In genomic region chr2:64533882-64534281, GRCh38 we compare ENCODE assay signal across 27 cellular contexts.
A peak's percentile ranks its signal among the peaks of the same experiment; 100 is the strongest.
DNase-seq lines count a peak whose midpoint lies in the region; ATAC-seq and TF ChIP-seq lines count a peak whose summit lies in the region.
"Had no signal": no experiment of that assay in that cellular context is flagged by ENCODE, and none has a peak within 500 bp of the region (broad histone marks: within the 10 kb centered on the region; RNA-seq: fewer than 3 reads in every experiment).

No MANE protein-coding gene starts in this region.

- H3K4me1 Mint-ChIP-seq in activated T-cell treated with anti-CD3 and anti-CD28 coated beads, Interleukin-2, amount 50 U/mL, for 24 hours (ENCODE audit: low read depth), result peaks cover 78% of the 10 kb centered on the region
- H3K4me1 Mint-ChIP-seq in stimulated activated naive CD8-positive, alpha-beta T cell treated with anti-CD3 and anti-CD28 coated beads, Interleukin-15, amount 100 ng/mL, for 72 hours, result peaks cover 54% of the 10 kb centered on the region
- H3K4me1 Mint-ChIP-seq in nephron progenitor cell, result peaks cover 6% of the 10 kb centered on the region

- ATAC-seq in stimulated activated naive CD8-positive, alpha-beta T cell treated with anti-CD3 and anti-CD28 coated beads, Interleukin-15, amount 100 ng/mL, for 72 hours, result peak; percentile 55
- no peak for ATAC-seq in HG03565 (IDR thresholded peaks at IDR 0.05; ENCODE audit: unreplicated experiment)
- ATAC-seq: activated CD4-positive, CD25-positive, alpha-beta regulatory T cell treated with anti-CD3 and anti-CD28 coated beads, Interleukin-2, amount 50 U/mL, for 24 hours; left colon had no signal

- H2AFZ ChIP-seq in SU-DHL-6 (ENCODE audit: low read depth, low read length, severe bottlenecking), result no peak overlapping the region

- no peaks in the 10 kb centered on the region for H3K27me3 ChIP-seq in SU-DHL-6 (ENCODE audit: low read length)
- H3K27me3 ChIP-seq: sigmoid colon, thyroid gland had no signal

- H3K9me3 Mint-ChIP-seq in activated T-cell treated with anti-CD3 and anti-CD28 coated beads, Interleukin-2, amount 50 U/mL, for 24 hours, result no peaks in the 10 kb centered on the region
- H3K9me3 Mint-ChIP-seq in stimulated activated naive CD8-positive, alpha-beta T cell treated with anti-CD3 and anti-CD28 coated beads, Interleukin-15, amount 100 ng/mL, for 72 hours, result no peaks in the 10 kb centered on the region
- no peaks in the 10 kb centered on the region for H3K9me3 Mint-ChIP-seq in nephron progenitor cell
- H3K9me3 Mint-ChIP-seq: activated CD4-positive, alpha-beta memory T cell treated with anti-CD3 and anti-CD28 coated beads, Interleukin-2, amount 10 ng/mL, durations not matched to agents 7 days and 5 days; HFFc6; immature natural killer cell had no signal

- peak overlapping the region; percentile 5 for H3K4me2 ChIP-seq in SU-DHL-6 (ENCODE audit: low read depth, low read length, poor library complexity, severe bottlenecking)

- peaks cover 38% of the 10 kb centered on the region for H4K20me1 ChIP-seq in SU-DHL-6 (ENCODE audit: low read depth, low read length)

- TF ChIP-seq CTCF in SU-DHL-6 (IDR thresholded peaks at IDR 0.05; ENCODE audit: insufficient read depth, low read length, poor library complexity, severe bottlenecking), result no peak
- TF ChIP-seq CTCF in GM10248 (IDR thresholded peaks at IDR 0.05; ENCODE audit: control extremely low read depth, extremely low read depth, low read depth, missing control alignments), result no peak
- TF ChIP-seq CTCF in nephron progenitor cell (IDR thresholded peaks at IDR 0.05), result no peak

- H3K9me2 ChIP-seq in SU-DHL-6 (replicated peaks; ENCODE audit: insufficient read depth, low read length), result no peaks in the 10 kb centered on the region

- H3K27me3 Mint-ChIP-seq in activated T-cell treated with anti-CD3 and anti-CD28 coated beads, Interleukin-2, amount 50 U/mL, for 24 hours, result no peaks in the 10 kb centered on the region
- no peaks in the 10 kb centered on the region for H3K27me3 Mint-ChIP-seq in stimulated activated naive CD8-positive, alpha-beta T cell treated with anti-CD3 and anti-CD28 coated beads, Interleukin-15, amount 100 ng/mL, for 72 hours
- H3K27me3 Mint-ChIP-seq in nephron progenitor cell (ENCODE audit: low read depth, poor library complexity), result no peaks in the 10 kb centered on the region
- H3K27me3 Mint-ChIP-seq: activated CD4-positive, alpha-beta memory T cell treated with anti-CD3 and anti-CD28 coated beads, Interleukin-2, amount 10 ng/mL, durations not matched to agents 7 days and 5 days; progenitor cell of endocrine pancreas had no signal

- peaks cover 93% of the 10 kb centered on the region for H3K79me2 ChIP-seq in SU-DHL-6 (ENCODE audit: insufficient read depth, low read length)

- peaks cover 16% of the 10 kb centered on the region for H3K36me3 Mint-ChIP-seq in activated T-cell treated with anti-CD3 and anti-CD28 coated beads, Interleukin-2, amount 50 U/mL, for 24 hours (ENCODE audit: low read depth)
- H3K36me3 Mint-ChIP-seq in nephron progenitor cell (ENCODE audit: low read depth), result no peaks in the 10 kb centered on the region

- POLR2A ChIA-PET in HEK293T (lab: Yijun Ruan, JAX) (interaction anchor here (1.0 kb wide), 1 partner anchor 10 kb away, joined by 3 read pairs; no protein-coding TSS in a partner anchor), GM10248 (lab: Yijun Ruan, JAX) (interaction anchor here (0.6 kb wide), 1 partner anchor 15 kb away, joined by 3 read pairs; no protein-coding TSS in a partner anchor)

- H3K27ac ChIP-seq in SU-DHL-6 (ENCODE audit: low read depth, low read length), result no peak overlapping the region; the same call in 1 of the 2 replicates
- H3K27ac ChIP-seq: HL-60, sigmoid colon, thyroid gland had no signal

- CTCF ChIA-PET in HEK293T (lab: Yijun Ruan, JAX) (no interaction called here), GM10248 (lab: Yijun Ruan, JAX) (interaction anchor here (2.4 kb wide), 1 partner anchor 10 kb away, joined by 14 read pairs; the partner anchor contains the start of gene AFTPH)

- H3K36me3 ChIP-seq in SU-DHL-6 (ENCODE audit: low read length), result no peaks in the 10 kb centered on the region
- H3K36me3 ChIP-seq: sigmoid colon, thyroid gland had no signal

- H3K9ac ChIP-seq in SU-DHL-6 (ENCODE audit: low read length), result no peak overlapping the region

- no peak for DNase-seq in activated T-cell treated with anti-CD3 and anti-CD28 coated beads, Interleukin-2, amount 50 U/mL, for 24 hours
- DNase-seq in activated T-cell treated with anti-CD3 and anti-CD28 coated beads, Interleukin-2, amount 50 U/mL, for 1 hour, result no peak
- no peak for DNase-seq in HEK293T (ENCODE audit: extremely low spot score)
- DNase-seq in stimulated activated naive CD8-positive, alpha-beta T cell treated with anti-CD3 and anti-CD28 coated beads, Interleukin-15, amount 100 ng/mL, for 72 hours, result no peak
- no peak for DNase-seq in GM10248 (ENCODE audit: extremely low spot score)
- no peak for DNase-seq in nephron progenitor cell
- DNase-seq: ACHN; activated CD4-positive, alpha-beta memory T cell treated with anti-CD3 and anti-CD28 coated beads, Interleukin-2, amount 10 ng/mL, durations not matched to agents 7 days and 5 days; activated gamma-delta T cell treated with Interleukin-2 at 50 U/mL for 16 hours; DMS79; HFFc6; hippocampal formation; immature natural killer cell; left colon; NCI-H1092; NCI-H187; NCI-H2171; NCI-H524; NK-92 treated with Interleukin-12 subunit alpha and Interleukin-12 subunit beta, amount 100 ng/mL, for 24 hours; sigmoid colon; stimulated activated naive CD4-positive, alpha-beta T cell treated with Interleukin-2 at 50 U/mL for 16 hours; thyroid gland had no signal

- H3K27ac Mint-ChIP-seq in activated T-cell treated with anti-CD3 and anti-CD28 coated beads, Interleukin-2, amount 50 U/mL, for 24 hours, result peak overlapping the region; percentile 45
- no peak overlapping the region for H3K27ac Mint-ChIP-seq in stimulated activated naive CD8-positive, alpha-beta T cell treated with anti-CD3 and anti-CD28 coated beads, Interleukin-15, amount 100 ng/mL, for 72 hours
- no peak overlapping the region for H3K27ac Mint-ChIP-seq in nephron progenitor cell
- H3K27ac Mint-ChIP-seq: activated CD4-positive, alpha-beta memory T cell treated with anti-CD3 and anti-CD28 coated beads, Interleukin-2, amount 10 ng/mL, durations not matched to agents 7 days and 5 days; HFFc6; progenitor cell of endocrine pancreas had no signal

- no peak overlapping the region for H3K4me3 ChIP-seq in SU-DHL-6 (ENCODE audit: insufficient read depth, low read length, poor library complexity, severe bottlenecking)
- H3K4me3 ChIP-seq: sigmoid colon, thyroid gland had no signal

- H3K4me3 Mint-ChIP-seq in activated T-cell treated with anti-CD3 and anti-CD28 coated beads, Interleukin-2, amount 50 U/mL, for 24 hours, result no peak overlapping the region
- H3K4me3 Mint-ChIP-seq in stimulated activated naive CD8-positive, alpha-beta T cell treated with anti-CD3 and anti-CD28 coated beads, Interleukin-15, amount 100 ng/mL, for 72 hours, result peak overlapping the region in 1 of 2 donors; percentile 9
- H3K4me3 Mint-ChIP-seq in nephron progenitor cell, result no peak overlapping the region
- H3K4me3 Mint-ChIP-seq: HFFc6 had no signal

- no peaks in the 10 kb centered on the region for H3K9me3 ChIP-seq in SU-DHL-6 (ENCODE audit: insufficient read depth, low read length)
- H3K9me3 ChIP-seq: sigmoid colon, thyroid gland had no signal

- H3F3A ChIP-seq in SU-DHL-6 (ENCODE audit: insufficient read depth), result peaks cover 8% of the 10 kb centered on the region; the same call in 1 of the 2 replicates

TF ChIP-seq in HEK293T, 16 proteins besides CTCF, POLR2A, EP300 and RAD21:
- TF ChIP-seq PKNOX1 (IDR thresholded peaks at IDR 0.05) (0 out of 2 replicates have a peak, but pooled peaks have one; percentile 31), HDGF (IDR thresholded peaks at IDR 0.05; ENCODE audit: borderline replicate concordance) (no peak)
